ENCODE assay signal across 8 cellular contexts in the genomic region with DNA sequence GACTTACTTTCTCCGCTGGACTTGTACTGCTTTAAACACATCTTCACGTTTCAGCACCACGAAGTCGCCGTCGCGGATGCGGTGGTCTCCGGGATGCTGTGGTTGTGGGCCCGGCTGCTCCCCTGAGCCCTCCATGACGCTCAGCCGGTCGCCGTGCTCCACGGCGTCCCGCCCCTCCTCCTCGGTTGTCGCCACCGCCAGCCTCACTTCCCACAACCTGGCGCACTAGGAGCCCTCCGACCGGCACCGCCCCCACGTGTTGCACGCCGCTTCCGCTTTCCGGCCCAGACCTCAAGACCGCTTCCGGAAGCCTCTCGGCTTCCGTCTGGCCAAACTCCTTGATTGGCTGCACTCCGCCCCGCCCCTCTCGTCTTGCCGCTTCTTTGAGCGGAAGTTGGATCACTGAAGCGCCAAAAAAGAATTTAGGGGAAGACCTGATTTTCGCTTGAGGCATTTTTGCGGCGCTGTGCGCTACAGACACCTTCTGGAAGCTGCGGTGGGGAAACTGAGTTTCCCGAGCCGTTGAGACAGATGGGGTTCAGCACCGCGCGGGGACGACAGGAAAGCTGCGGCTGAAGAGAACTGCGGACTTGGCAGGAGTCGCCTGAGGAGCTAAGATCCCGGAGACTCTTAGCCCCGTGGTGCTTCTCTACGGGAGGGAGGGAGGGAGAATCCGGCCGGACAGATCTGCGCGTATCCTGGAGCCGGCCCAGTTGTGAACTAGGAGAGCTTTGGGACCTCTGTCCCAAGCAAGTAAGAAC. TPM values are rescaled to one million over a fixed set of nuclear protein-coding genes. Genes with fewer than 3 reads are reported as not detected.
DNase-seq lines count a peak whose midpoint lies in the region; ATAC-seq and TF ChIP-seq lines count a peak whose summit lies in the region.

A gene (plus strand): TSS at position 382 of the 761 bp plus-strand sequence. CDS start 1,364 bp downstream, outside the sequence.
A gene with protein sequence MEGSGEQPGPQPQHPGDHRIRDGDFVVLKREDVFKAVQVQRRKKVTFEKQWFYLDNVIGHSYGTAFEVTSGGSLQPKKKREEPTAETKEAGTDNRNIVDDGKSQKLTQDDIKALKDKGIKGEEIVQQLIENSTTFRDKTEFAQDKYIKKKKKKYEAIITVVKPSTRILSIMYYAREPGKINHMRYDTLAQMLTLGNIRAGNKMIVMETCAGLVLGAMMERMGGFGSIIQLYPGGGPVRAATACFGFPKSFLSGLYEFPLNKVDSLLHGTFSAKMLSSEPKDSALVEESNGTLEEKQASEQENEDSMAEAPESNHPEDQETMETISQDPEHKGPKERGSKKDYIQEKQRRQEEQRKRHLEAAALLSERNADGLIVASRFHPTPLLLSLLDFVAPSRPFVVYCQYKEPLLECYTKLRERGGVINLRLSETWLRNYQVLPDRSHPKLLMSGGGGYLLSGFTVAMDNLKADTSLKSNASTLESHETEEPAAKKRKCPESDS (minus strand): TSS at position 263 of the 761 bp plus-strand sequence. CDS start 128 bp downstream, at position 135.

- H3K9me3 ChIP-seq in Loucy (ENCODE audit: insufficient read depth, low read depth, low read length), result no peaks in the 10 kb centered on the region
- H3K9me3 ChIP-seq in RWPE2 (ENCODE audit: severe bottlenecking), result no peaks in the 10 kb centered on the region

- ATAC-seq in RWPE2 (ENCODE audit: low read depth), result peak; percentile 91
- ATAC-seq in activated T-helper 17 cell treated with anti-CD3 and anti-CD28 coated beads, Interleukin-2, amount 50 U/mL, for 72 hours (replicated peaks), result peak; percentile 84
- ATAC-seq in natural killer cell, result peak; percentile 95 to 98 (median 97)

- H3K36me3 Mint-ChIP-seq in activated T-helper 17 cell treated with anti-CD3 and anti-CD28 coated beads, Interleukin-2, amount 50 U/mL, for 72 hours (ENCODE audit: low read depth), result peaks cover 97% of the 10 kb centered on the region
- H3K36me3 Mint-ChIP-seq in natural killer cell, result peaks cover 13% of the 10 kb centered on the region

- peak within 1 kb of the TSS; percentile 97 for H2AFZ ChIP-seq in Loucy (ENCODE audit: low read length)

- peaks cover 69% of the 10 kb centered on the region for H3K79me2 ChIP-seq in Loucy (ENCODE audit: insufficient read depth, low read length)

- H3K4me1 ChIP-seq in Loucy (ENCODE audit: insufficient read depth, low read length, poor library complexity, severe bottlenecking) (peaks cover 40% of the 10 kb centered on the region), RWPE2 (ENCODE audit: insufficient read depth, poor library complexity, severe bottlenecking) (peaks cover 27% of the 10 kb centered on the region)

- peak; percentile 96 for DNase-seq in ELR (ENCODE audit: low read depth)
- DNase-seq in H7, result peak; percentile 91
- DNase-seq in RWPE2 (ENCODE audit: low spot score), result peak; percentile 97
- peak; percentile 92 for DNase-seq in fibroblast of peridontal ligament (ENCODE audit: extremely low read depth)
- DNase-seq in natural killer cell, result peak; percentile 95
- peak; percentile 91 to 95 (median 94) for DNase-seq in stimulated activated naive CD4-positive, alpha-beta T cell (lab: John Stamatoyannopoulos, UW)

- no peaks in the 10 kb centered on the region for H3K9me3 Mint-ChIP-seq in activated T-helper 17 cell treated with anti-CD3 and anti-CD28 coated beads, Interleukin-2, amount 50 U/mL, for 72 hours
- no peaks in the 10 kb centered on the region for H3K9me3 Mint-ChIP-seq in natural killer cell

- H3K4me3 Mint-ChIP-seq in activated T-helper 17 cell treated with anti-CD3 and anti-CD28 coated beads, Interleukin-2, amount 50 U/mL, for 72 hours, result peak within 1 kb of the TSS; percentile 90
- H3K4me3 Mint-ChIP-seq in natural killer cell, result peak within 1 kb of the TSS; percentile 98

- H3K9me2 ChIP-seq in Loucy (replicated peaks; ENCODE audit: low read depth, low read length), result no peaks in the 10 kb centered on the region

- peak within 1 kb of the TSS; percentile 68 for H3K27ac ChIP-seq in RWPE2 (ENCODE audit: poor library complexity, severe bottlenecking)

- intact Hi-C loops in natural killer cell (cut with micrococcal nuclease), result loop anchor here (1.0 kb wide), 1 partner anchor 46 kb away; no protein-coding TSS in a partner anchor

- H3K4me2 ChIP-seq in Loucy (ENCODE audit: low read depth, low read length, poor library complexity, severe bottlenecking), result peak within 1 kb of the TSS; percentile 100

- H3K27ac Mint-ChIP-seq in activated T-helper 17 cell treated with anti-CD3 and anti-CD28 coated beads, Interleukin-2, amount 50 U/mL, for 72 hours, result peak within 1 kb of the TSS; percentile 97
- H3K27ac Mint-ChIP-seq in natural killer cell, result peak within 1 kb of the TSS; percentile 90 to 95

- H3F3A ChIP-seq in Loucy (ENCODE audit: low read depth), result no peaks in the 10 kb centered on the region

- H3K4me1 Mint-ChIP-seq in activated T-helper 17 cell treated with anti-CD3 and anti-CD28 coated beads, Interleukin-2, amount 50 U/mL, for 72 hours, result peaks cover 27% of the 10 kb centered on the region
- peaks cover 41 to 43% of the 10 kb centered on the region in 2 donors for H3K4me1 Mint-ChIP-seq in natural killer cell

- peaks cover 5% of the 10 kb centered on the region for H4K20me1 ChIP-seq in Loucy (ENCODE audit: insufficient read depth, low read length, poor library complexity, severe bottlenecking)

- H3K27me3 Mint-ChIP-seq in activated T-helper 17 cell treated with anti-CD3 and anti-CD28 coated beads, Interleukin-2, amount 50 U/mL, for 72 hours, result no peaks in the 10 kb centered on the region
- no peaks in the 10 kb centered on the region for H3K27me3 Mint-ChIP-seq in natural killer cell (ENCODE audit: low read depth in 2 of 2)

- peak within 1 kb of the TSS; percentile 88 for H3K9ac ChIP-seq in Loucy (ENCODE audit: low read depth, low read length, poor library complexity, severe bottlenecking)

- TF ChIP-seq CTCF in Loucy (conservative IDR thresholded peaks at IDR 0.05; ENCODE audit: low read length), result no peak
- TF ChIP-seq CTCF in RWPE2 (IDR thresholded peaks at IDR 0.05; ENCODE audit: poor library complexity, severe bottlenecking), result no peak
- no peak for TF ChIP-seq CTCF in natural killer cell (IDR thresholded peaks at IDR 0.05)

- H3K4me3 ChIP-seq in H7 (ENCODE audit: insufficient read depth, low read depth, low read length) (peak within 1 kb of the TSS; percentile 87), Loucy (ENCODE audit: low read length, poor library complexity, severe bottlenecking) (peak within 1 kb of the TSS; percentile 100), RWPE2 (ENCODE audit: severe bottlenecking) (peak within 1 kb of the TSS; percentile 85)

- H3K27me3 ChIP-seq in H7 (ENCODE audit: control insufficient read depth, insufficient read depth, low read length) (no peaks in the 10 kb centered on the region), Loucy (ENCODE audit: insufficient read depth, low read length, poor library complexity, severe bottlenecking) (no peaks in the 10 kb centered on the region), RWPE2 (ENCODE audit: insufficient read depth, poor library complexity, severe bottlenecking) (no peaks in the 10 kb centered on the region)

- peaks cover 19% of the 10 kb centered on the region for H3K36me3 ChIP-seq in H7 (replicated peaks; ENCODE audit: control insufficient read depth, insufficient read depth, low read length)
- peaks cover 23% of the 10 kb centered on the region; the same call in 1 of the 2 replicates for H3K36me3 ChIP-seq in Loucy (ENCODE audit: insufficient read depth, low read length)
- H3K36me3 ChIP-seq in RWPE2 (ENCODE audit: low read depth), result peaks cover 70% of the 10 kb centered on the region

RNA-seq across cellular contexts. Expression of the first gene that starts in this region (rescaled TPM):
- 26.8 and 32.5 TPM in 2 replicates for total RNA-seq in H7 (2014; rRNA removed; shearing (Covaris generic))
- 10 to 100 TPM; 35.3 to 41.6 TPM for total RNA-seq in activated T-helper 17 cell treated with anti-CD3 and anti-CD28 coated beads, Interleukin-2, amount 50 U/mL, for 72 hours
- total RNA-seq in natural killer cell, result 10 to 100 TPM in 1 of 3 donors, 1 to 10 TPM in 2; 8.1 to 14.3 (median 9.0) TPM

RNA-seq across cellular contexts. Expression of the second gene that starts in this region (rescaled TPM):
- 9.8 and 10.3 TPM in 2 replicates for total RNA-seq in H7 (2014; rRNA removed; shearing (Covaris generic))
- total RNA-seq in activated T-helper 17 cell treated with anti-CD3 and anti-CD28 coated beads, Interleukin-2, amount 50 U/mL, for 72 hours, result 10 to 100 TPM; 19.8 to 43.2 TPM
- total RNA-seq in natural killer cell, result 10 to 100 TPM in 1 of 3 donors, 1 to 10 TPM in 2; 9.2 to 13.0 (median 9.9) TPM

Comparison
In these comparisons a context has a peak if more than half of its experiments do, and no peak if none do; other contexts are left out.
1. Peak in every context shown above with its lines: DNase-seq, ATAC-seq, H3K4me3 ChIP-seq and H3K27ac ChIP-seq.